Comparison of ENCODE assay signal across 1 cellular context in genomic region chr21:38434913-38435533, GRCh38.
TF ChIP-seq lines count a peak whose summit lies in the region.

No MANE protein-coding gene starts in this region.

TF ChIP-seq in IMR-90, 13 proteins besides CTCF, POLR2A, EP300 and RAD21 (continued from another document):
- no peak for TF ChIP-seq MXI1 (IDR thresholded peaks at IDR 0.05; ENCODE audit: borderline replicate concordance, low read depth, low read length)
- no peak for TF ChIP-seq RCOR1 (IDR thresholded peaks at IDR 0.05; ENCODE audit: insufficient replicate concordance, low read length)
- no peak for TF ChIP-seq ELK1 (IDR thresholded peaks at IDR 0.05; ENCODE audit: borderline replicate concordance, low read depth, low read length)
TF ChIP-seq in IMR-90: peak in this region for 0.
